9 cellular contexts compared by ENCODE assay signal in the genomic region with DNA sequence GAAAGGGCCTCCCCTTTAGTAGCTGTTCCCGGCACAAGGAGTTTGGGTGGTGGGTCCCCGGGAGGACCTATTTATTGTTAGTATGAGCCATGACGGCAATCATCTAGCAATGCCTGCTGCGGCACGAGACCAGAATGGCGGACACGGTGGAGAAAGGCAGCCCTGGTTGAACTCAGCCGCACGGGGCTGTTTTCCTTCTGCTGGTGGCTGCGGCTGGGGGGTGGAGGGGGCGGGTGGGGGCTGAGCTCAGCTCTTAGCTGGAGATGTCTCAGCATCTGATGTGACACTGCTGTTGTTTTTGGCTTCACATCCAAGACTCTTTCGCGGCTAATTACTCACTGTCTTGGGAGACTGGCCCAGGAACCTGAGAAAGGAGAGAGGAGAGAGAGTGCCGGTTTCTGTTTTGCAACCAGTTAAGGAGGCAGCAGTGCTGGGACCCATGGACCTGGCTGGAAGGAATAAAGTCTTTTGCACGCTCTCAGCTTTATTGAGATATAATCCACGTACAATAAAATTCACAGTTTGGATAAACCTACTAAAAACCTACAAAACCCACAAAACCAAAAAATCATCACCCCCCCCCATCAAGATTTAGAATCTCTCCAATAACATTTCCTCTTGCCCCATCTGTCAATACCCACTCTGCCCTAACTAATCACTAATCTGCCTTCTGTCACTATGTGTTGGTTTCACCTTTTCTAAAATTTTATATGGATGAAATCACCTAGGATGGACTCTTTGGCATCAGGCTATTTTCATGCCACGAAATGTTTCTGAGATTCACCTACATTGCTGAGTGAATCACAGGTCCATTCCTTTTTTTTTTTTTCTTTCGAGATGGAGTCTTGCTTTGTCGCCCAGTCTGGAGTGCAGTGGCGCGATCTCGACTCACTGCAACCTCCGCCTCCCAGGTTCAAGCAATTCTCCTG.
DNase-seq lines count a peak whose midpoint lies in the region; ATAC-seq and TF ChIP-seq lines count a peak whose summit lies in the region.
"Had no signal": no experiment of that assay in that cellular context is flagged by ENCODE, and none has a peak within 500 bp of the region (broad histone marks: within the 10 kb centered on the region; RNA-seq: fewer than 3 reads in every experiment).

No MANE protein-coding gene starts in this region.

- DNase-seq in HCT116 (ENCODE audit: low read depth, low spot score) (peak; percentile 6), astrocyte of the cerebellum (ENCODE audit: low read depth) (peak; percentile 88), inferior parietal cortex (ENCODE audit: extremely low spot score) (peak; percentile 22), MV-4-11 (lab: John Stamatoyannopoulos, UW) (no peak)
- DNase-seq in activated naive CD4-positive, alpha-beta T cell treated with anti-CD3 and anti-CD28 coated beads, Interleukin-2, amount 50 U/mL, for 16 hours = no peak
- DNase-seq: activated naive CD8-positive, alpha-beta T cell treated with anti-CD3 and anti-CD28 coated beads for 36 hours had no signal

- RAD21 ChIA-PET in HCT116 (lab: Charles Lee; ENCODE audit: low non-redundant PET in 1 of 2, low total read pairs in 2 of 2, uncharacterized antibody in 2 of 2, unreplicated experiment in 2 of 2) = no interaction called here

- in situ Hi-C loops in astrocyte of the cerebellum (cut with HindIII; ENCODE audit: low sequenced_read_pairs) = no loop called here

- intact Hi-C loops in HCT116 (cut with micrococcal nuclease) = no loop called here

- H3K79me2 ChIP-seq in HCT116 (ENCODE audit: insufficient read depth, low read length) = no peaks in the 10 kb centered on the region

- H3K9ac ChIP-seq in HCT116 (ENCODE audit: low read length) (no peak overlapping the region), stomach smooth muscle (ENCODE audit: low read length in 2 of 2) (peak overlapping the region; percentile 43 to 47)

- no peak for TF ChIP-seq CTCF in HCT116 (IDR thresholded peaks at IDR 0.05 in 2 of 3, conservative IDR thresholded peaks at IDR 0.05 in 1 of 3; ENCODE audit: borderline replicate concordance in 1 of 3, insufficient read depth in 1 of 3, low read depth in 2 of 3, low read length in 2 of 3)
- no peak for TF ChIP-seq CTCF in astrocyte of the cerebellum (IDR thresholded peaks at IDR 0.05; ENCODE audit: low read depth, low read length, missing control alignments)

- H3K4me3 ChIP-seq in HCT116 (replicated peaks in 1 of 2; ENCODE audit: low read depth in 1 of 2, low read length in 2 of 2) = no peak overlapping the region
- H3K4me3 ChIP-seq in astrocyte of the cerebellum (ENCODE audit: low read depth, low read length) = no peak overlapping the region
- H3K4me3 ChIP-seq in stomach smooth muscle (ENCODE audit: low read length in 2 of 2) = peak overlapping the region; percentile 49 to 69

- H3K9me3 ChIP-seq in HCT116 (ENCODE audit: control insufficient read depth in 1 of 2, insufficient read depth in 1 of 2, low read depth in 1 of 2, low read length in 2 of 2) (no peaks in the 10 kb centered on the region), stomach smooth muscle (ENCODE audit: control insufficient read depth in 2 of 2, low read length in 2 of 2) (no peaks in the 10 kb centered on the region)

- no peak overlapping the region for H2AFZ ChIP-seq in HCT116 (ENCODE audit: low read depth, low read length, poor library complexity, severe bottlenecking)

- ATAC-seq in HCT116 = peak; percentile 49
- ATAC-seq in GM18870 (IDR thresholded peaks at IDR 0.05; ENCODE audit: unreplicated experiment) = no peak
- ATAC-seq in HG03520 (IDR thresholded peaks at IDR 0.05; ENCODE audit: unreplicated experiment) = no peak

- no peak for TF ChIP-seq POLR2A in HCT116 (IDR thresholded peaks at IDR 0.05; ENCODE audit: borderline replicate concordance, extremely low read depth, insufficient read depth, insufficient read length)

- H3K27me3 ChIP-seq in HCT116 (ENCODE audit: insufficient read depth, low read length) (peaks cover 4% of the 10 kb centered on the region; the same call in 1 of the 2 replicates), stomach smooth muscle (ENCODE audit: control insufficient read depth in 1 of 2, insufficient read depth in 2 of 2, low read length in 2 of 2) (no peaks in the 10 kb centered on the region)

- H4K20me1 ChIP-seq in HCT116 (ENCODE audit: insufficient read depth) = no peaks in the 10 kb centered on the region

- H3K4me2 ChIP-seq in HCT116 (ENCODE audit: low read length) = peak overlapping the region; percentile 25; the same call in 1 of the 2 replicates

- no TSS peak for BruUV-seq in HCT116 (replicated peaks; lab: Mats Ljungman, UMichigan)

- CTCF ChIA-PET in HCT116 (lab: Charles Lee) = no interaction called here

- POLR2A ChIA-PET in HCT116 (lab: Charles Lee) = no interaction called here

- H3K36me3 ChIP-seq in HCT116 (ENCODE audit: control insufficient read depth in 1 of 2, insufficient read depth in 2 of 2, low read length in 2 of 2) = no peaks in the 10 kb centered on the region
- no peaks in the 10 kb centered on the region for H3K36me3 ChIP-seq in stomach smooth muscle (ENCODE audit: control insufficient read depth in 2 of 2, insufficient read depth in 2 of 2, low read length in 2 of 2)

- H3K4me1 ChIP-seq in HCT116 (ENCODE audit: control insufficient read depth in 1 of 2, insufficient read depth in 2 of 2, low read length in 2 of 2) (peaks cover 3 to 5% of the 10 kb centered on the region in 2 experiments; a peak in 2 of 4 replicates), stomach smooth muscle (ENCODE audit: control insufficient read depth, insufficient read depth, low read length) (peaks cover 48% of the 10 kb centered on the region)

- no peak overlapping the region for H3K27ac ChIP-seq in HCT116 (ENCODE audit: low read depth, low read length)
- H3K27ac ChIP-seq in stomach smooth muscle (ENCODE audit: low read length) = peak overlapping the region; percentile 92

- no peak for TF ChIP-seq RAD21 in HCT116 (IDR thresholded peaks at IDR 0.05; ENCODE audit: low read depth)

- no peaks in the 10 kb centered on the region for H3K9me2 ChIP-seq in HCT116 (ENCODE audit: insufficient read depth)

TF ChIP-seq in HCT116, 20 proteins besides CTCF, POLR2A, EP300 and RAD21:
- TF ChIP-seq SRF (IDR thresholded peaks at IDR 0.05; ENCODE audit: low read depth) = no peak

Comparison
In these comparisons a context has a peak if more than half of its experiments do, and no peak if none do; other contexts are left out.
1. DNase-seq: peak in HCT116 (single experiment), astrocyte of the cerebellum (single experiment) and inferior parietal cortex (single experiment); none in activated naive CD4-positive, alpha-beta T cell treated with anti-CD3 and anti-CD28 coated beads, Interleukin-2, amount 50 U/mL, for 16 hours (single experiment) and MV-4-11 (single experiment).
2. H3K4me3 ChIP-seq: peak in stomach smooth muscle (2 of 2); none in HCT116 (0 of 2) and astrocyte of the cerebellum (single experiment).